15 cellular contexts compared by ENCODE assay signal in genomic region chr21:43735236-43736091, GRCh38. TPM values are rescaled to one million over a fixed set of nuclear protein-coding genes. Genes with fewer than 3 reads are reported as not detected.
DNase-seq lines count a peak whose midpoint lies in the region; ATAC-seq and TF ChIP-seq lines count a peak whose summit lies in the region.
"Had no signal": no experiment of that assay in that cellular context is flagged by ENCODE, and none has a peak within 500 bp of the region (broad histone marks: within the 10 kb centered on the region; RNA-seq: fewer than 3 reads in every experiment).

No MANE protein-coding gene starts in this region.

- H3K36me3 Mint-ChIP-seq in dendritic cell treated with granulocyte-macrophage colony-stimulating factor and Interleukin-4, amounts not matched to agents 40 ng/mL and 50 ng/mL, for 4 days (ENCODE audit: low read depth): peaks cover 96% of the 10 kb centered on the region
- peaks cover 10% of the 10 kb centered on the region for H3K36me3 Mint-ChIP-seq in activated CD4-positive, alpha-beta T cell treated with anti-CD3 and anti-CD28 coated beads for 36 hours (ENCODE audit: low read depth)

- no peak overlapping the region for H2AFZ ChIP-seq in osteoblast (ENCODE audit: low read length)

- H3K4me2 ChIP-seq in osteoblast (ENCODE audit: insufficient read depth, low read length): peak overlapping the region; percentile 61

- H3K4me1 Mint-ChIP-seq in dendritic cell treated with granulocyte-macrophage colony-stimulating factor and Interleukin-4, amounts not matched to agents 40 ng/mL and 50 ng/mL, for 4 days (ENCODE audit: low read depth): peaks cover 80% of the 10 kb centered on the region
- H3K4me1 Mint-ChIP-seq in activated CD4-positive, alpha-beta T cell treated with anti-CD3 and anti-CD28 coated beads for 36 hours: peaks cover 42% of the 10 kb centered on the region

- no peaks in the 10 kb centered on the region for H3K9me3 Mint-ChIP-seq in dendritic cell treated with granulocyte-macrophage colony-stimulating factor and Interleukin-4, amounts not matched to agents 40 ng/mL and 50 ng/mL, for 4 days
- H3K9me3 Mint-ChIP-seq in activated CD4-positive, alpha-beta T cell treated with anti-CD3 and anti-CD28 coated beads for 36 hours (ENCODE audit: low read depth): no peaks in the 10 kb centered on the region
- H3K9me3 Mint-ChIP-seq: activated CD4-positive, alpha-beta memory T cell treated with anti-CD3 and anti-CD28 coated beads, Interleukin-2, amount 10 ng/mL, durations not matched to agents 7 days and 5 days; activated naive CD4-positive, alpha-beta T cell treated with anti-CD3 and anti-CD28 coated beads, Interleukin-2, amount 10 ng/mL, durations not matched to agents 7 days and 5 days; activated T-cell treated with anti-CD3 and anti-CD28 coated beads, Interleukin-2, amount 50 U/mL, for 24 hours; effector memory CD8-positive, alpha-beta T cell had no signal

- H3K4me3 Mint-ChIP-seq in dendritic cell treated with granulocyte-macrophage colony-stimulating factor and Interleukin-4, amounts not matched to agents 40 ng/mL and 50 ng/mL, for 4 days: peak overlapping the region; percentile 55
- no peak overlapping the region for H3K4me3 Mint-ChIP-seq in activated CD4-positive, alpha-beta T cell treated with anti-CD3 and anti-CD28 coated beads for 36 hours
- H3K4me3 Mint-ChIP-seq: activated CD4-positive, alpha-beta memory T cell treated with anti-CD3 and anti-CD28 coated beads, Interleukin-2, amount 10 ng/mL, durations not matched to agents 7 days and 5 days; activated naive CD4-positive, alpha-beta T cell treated with anti-CD3 and anti-CD28 coated beads, Interleukin-2, amount 10 ng/mL, durations not matched to agents 7 days and 5 days; activated T-cell treated with anti-CD3 and anti-CD28 coated beads, Interleukin-2, amount 50 U/mL, for 24 hours; effector memory CD8-positive, alpha-beta T cell had no signal

- CTCF ChIA-PET in activated CD4-positive, alpha-beta T cell treated with anti-CD3 and anti-CD28 coated beads for 36 hours (lab: Charles Lee): interaction anchor here (0.7 to 1.6 kb wide), 2 partner anchors 36 to 176 kb away, joined by 3 read pairs; no protein-coding TSS in a partner anchor

- 68 to 71% methylated on average over 22 of the region's 22 CpGs for WGBS in aorta, 2 donors

- H3K9me3 ChIP-seq in cardiac muscle cell (ENCODE audit: low read depth): no peaks in the 10 kb centered on the region
- H3K9me3 ChIP-seq in osteoblast (ENCODE audit: low read depth, low read length): no peaks in the 10 kb centered on the region
- no peaks in the 10 kb centered on the region for H3K9me3 ChIP-seq in aorta (ENCODE audit: control insufficient read depth, low read length)

- no peaks in the 10 kb centered on the region for H3K27me3 ChIP-seq in cardiac muscle cell
- no peaks in the 10 kb centered on the region for H3K27me3 ChIP-seq in osteoblast (ENCODE audit: insufficient read depth, low read length)
- H3K27me3 ChIP-seq in aorta (ENCODE audit: control insufficient read depth in 1 of 2, insufficient read depth in 2 of 2, low read length in 1 of 2): no peaks in the 10 kb centered on the region

- peaks cover 13% of the 10 kb centered on the region for H3K4me1 ChIP-seq in cardiac muscle cell (ENCODE audit: low read depth)
- peaks cover 28% of the 10 kb centered on the region for H3K4me1 ChIP-seq in osteoblast (ENCODE audit: insufficient read depth, low read length)
- no peaks in the 10 kb centered on the region for H3K4me1 ChIP-seq in aorta (ENCODE audit: control insufficient read depth in 1 of 2, insufficient read depth in 2 of 2, low read length in 2 of 2)

- intact Hi-C loops in Right ventricle myocardium superior (cut with DNase I): no loop called here
- intact Hi-C loops in dendritic cell treated with granulocyte-macrophage colony-stimulating factor and Interleukin-4, amounts not matched to agents 40 ng/mL and 50 ng/mL, for 4 days (cut with micrococcal nuclease): no loop called here
- intact Hi-C loops in aorta (cut with DNase I): no loop called here
- intact Hi-C loops in activated CD4-positive, alpha-beta T cell treated with anti-CD3 and anti-CD28 coated beads for 36 hours (cut with DNase I, micrococcal nuclease): no loop called here

- H3K27ac Mint-ChIP-seq in dendritic cell treated with granulocyte-macrophage colony-stimulating factor and Interleukin-4, amounts not matched to agents 40 ng/mL and 50 ng/mL, for 4 days: peak overlapping the region; percentile 76
- H3K27ac Mint-ChIP-seq in activated CD4-positive, alpha-beta T cell treated with anti-CD3 and anti-CD28 coated beads for 36 hours: no peak overlapping the region
- H3K27ac Mint-ChIP-seq: activated CD4-positive, alpha-beta memory T cell treated with anti-CD3 and anti-CD28 coated beads, Interleukin-2, amount 10 ng/mL, durations not matched to agents 7 days and 5 days; activated naive CD4-positive, alpha-beta T cell treated with anti-CD3 and anti-CD28 coated beads, Interleukin-2, amount 10 ng/mL, durations not matched to agents 7 days and 5 days had no signal

- peaks cover 61% of the 10 kb centered on the region for H4K20me1 ChIP-seq in osteoblast (ENCODE audit: insufficient read depth, low read length)

- no peaks in the 10 kb centered on the region for H3K36me3 ChIP-seq in cardiac muscle cell
- H3K36me3 ChIP-seq in osteoblast (ENCODE audit: insufficient read depth, low read length): peaks cover 5% of the 10 kb centered on the region
- H3K36me3 ChIP-seq in aorta (ENCODE audit: control insufficient read depth in 1 of 2, insufficient read depth in 2 of 2, low read length in 1 of 2): no peaks in the 10 kb centered on the region

- POLR2A ChIA-PET in activated CD4-positive, alpha-beta T cell treated with anti-CD3 and anti-CD28 coated beads for 36 hours (lab: Charles Lee): interaction anchor here (1.2 kb wide), 1 partner anchor 75 kb away, joined by 4 read pairs; no protein-coding TSS in a partner anchor

- peak overlapping the region; percentile 42 for H3K27ac ChIP-seq in cardiac muscle cell
- H3K27ac ChIP-seq in osteoblast (ENCODE audit: low read depth, low read length): peak overlapping the region; percentile 63
- peak overlapping the region in 1 of 2 donors; percentile 6 for H3K27ac ChIP-seq in aorta (ENCODE audit: low read depth in 1 of 2, low read length in 2 of 2)

- no peaks in the 10 kb centered on the region for H3K27me3 Mint-ChIP-seq in dendritic cell treated with granulocyte-macrophage colony-stimulating factor and Interleukin-4, amounts not matched to agents 40 ng/mL and 50 ng/mL, for 4 days
- no peaks in the 10 kb centered on the region for H3K27me3 Mint-ChIP-seq in activated CD4-positive, alpha-beta T cell treated with anti-CD3 and anti-CD28 coated beads for 36 hours
- H3K27me3 Mint-ChIP-seq: activated CD4-positive, alpha-beta memory T cell treated with anti-CD3 and anti-CD28 coated beads, Interleukin-2, amount 10 ng/mL, durations not matched to agents 7 days and 5 days; activated naive CD4-positive, alpha-beta T cell treated with anti-CD3 and anti-CD28 coated beads, Interleukin-2, amount 10 ng/mL, durations not matched to agents 7 days and 5 days; activated T-cell treated with anti-CD3 and anti-CD28 coated beads, Interleukin-2, amount 50 U/mL, for 24 hours; effector memory CD8-positive, alpha-beta T cell had no signal

- TF ChIP-seq CTCF in cardiac muscle cell (IDR thresholded peaks at IDR 0.05; ENCODE audit: low read depth, low read length) (no peak), osteoblast (IDR thresholded peaks at IDR 0.05; ENCODE audit: extremely low read depth, low read depth, low read length) (no peak)

- no peak for DNase-seq in cardiac muscle cell (ENCODE audit: low read depth in 1 of 2, low spot score in 1 of 2)
- DNase-seq in Right ventricle myocardium superior: no peak
- DNase-seq in osteoblast (ENCODE audit: insufficient read length, low spot score, missing footprints): peak; percentile 69
- DNase-seq in aorta: peak; percentile 44 to 70
- no peak for DNase-seq in NCI-H526 treated with DMSO at 0.1 percent for 48 hours (lab: John Stamatoyannopoulos, UW)
- no peak for DNase-seq in activated CD4-positive, alpha-beta T cell treated with anti-CD3 and anti-CD28 coated beads for 36 hours
- DNase-seq: activated CD4-positive, alpha-beta memory T cell treated with anti-CD3 and anti-CD28 coated beads, Interleukin-2, amount 10 ng/mL, durations not matched to agents 7 days and 5 days; activated naive CD4-positive, alpha-beta T cell treated with anti-CD3 and anti-CD28 coated beads, Interleukin-2, amount 10 ng/mL, durations not matched to agents 7 days and 5 days; activated T-cell treated with anti-CD3 and anti-CD28 coated beads, Interleukin-2, amount 50 U/mL, for 24 hours; effector memory CD8-positive, alpha-beta T cell; GOT3; NCI-H2171 treated with DMSO at 0.1 percent for 48 hours; stimulated activated CD4-positive, alpha-beta T cell treated with anti-CD3 and anti-CD28 coated beads, Interleukin-2, amount 100 ng/mL, for 24 hours had no signal

- peaks cover 63% of the 10 kb centered on the region for H3K79me2 ChIP-seq in osteoblast (ENCODE audit: insufficient read depth, low read length)

- no peak for ATAC-seq in Right ventricle myocardium superior (ENCODE audit: poor library complexity)
- ATAC-seq in aorta (ENCODE audit: low FRiP score): no peak
- no peak for ATAC-seq in activated CD4-positive, alpha-beta T cell treated with anti-CD3 and anti-CD28 coated beads for 36 hours
- ATAC-seq in GM21619 (IDR thresholded peaks at IDR 0.05; ENCODE audit: unreplicated experiment): no peak
- ATAC-seq: effector memory CD8-positive, alpha-beta T cell had no signal

- no peak overlapping the region for H3K4me3 ChIP-seq in cardiac muscle cell
- no peak overlapping the region for H3K4me3 ChIP-seq in osteoblast (ENCODE audit: insufficient read depth, low read length)
- H3K4me3 ChIP-seq in aorta (ENCODE audit: low read length in 2 of 2): no peak overlapping the region

RNA-seq across cellular contexts. Expression of gene PDXK, which starts 16.5 kb away (rescaled TPM):
- total RNA-seq in cardiac muscle cell (74.4 and 76.2 TPM in 2 replicates), Right ventricle myocardium superior (93.8 TPM), osteoblast (88.4 and 89.4 TPM in 2 replicates), aorta (10 to 100 TPM; 90.7 to 94.4 TPM)
- polyA plus RNA-seq in cardiac muscle cell (82.4 and 103 TPM in 2 replicates), aorta (10 to 100 TPM; 25.8 to 38.2 TPM)
- 100 to 1,000 TPM in 1 of 2 experiments, 10 to 100 TPM in 1; 96.9 to 117 TPM for total RNA-seq in activated CD4-positive, alpha-beta T cell treated with anti-CD3 and anti-CD28 coated beads for 36 hours

RNA-seq across cellular contexts. Expression of gene CSTB, which starts 40.6 kb away (rescaled TPM):
- total RNA-seq in cardiac muscle cell (9.8 and 17.3 TPM in 2 replicates), Right ventricle myocardium superior (36.1 TPM), osteoblast (14.8 and 18.3 TPM in 2 replicates), aorta (10 to 100 TPM; 30.3 to 44.3 TPM)
- polyA plus RNA-seq in cardiac muscle cell (58.4 and 83.3 TPM in 2 replicates), aorta (10 to 100 TPM; 44.6 to 71.6 TPM)
- 10 to 100 TPM; 29.9 to 30.9 TPM for total RNA-seq in activated CD4-positive, alpha-beta T cell treated with anti-CD3 and anti-CD28 coated beads for 36 hours

RNA-seq across cellular contexts. Expression of gene RRP1, which starts 53.9 kb away (rescaled TPM):
- total RNA-seq in cardiac muscle cell (14.4 and 20.1 TPM in 2 replicates), Right ventricle myocardium superior (9.4 TPM), osteoblast (16.5 and 18.5 TPM in 2 replicates), aorta (10 to 100 TPM; 17.5 to 18.1 TPM)
- polyA plus RNA-seq in cardiac muscle cell (27.8 and 32.6 TPM in 2 replicates), aorta (10 to 100 TPM in 1 of 2 donors, 1 to 10 TPM in 1; 4.4 to 17.9 TPM)
- 10 to 100 TPM; 51.7 to 53.4 TPM for total RNA-seq in activated CD4-positive, alpha-beta T cell treated with anti-CD3 and anti-CD28 coated beads for 36 hours

Comparison
In these comparisons a context has a peak if more than half of its experiments do, and no peak if none do; other contexts are left out.
1. DNase-seq: peak in osteoblast (single experiment) and aorta (2 of 2); none in cardiac muscle cell (0 of 2), Right ventricle myocardium superior (single experiment), NCI-H526 treated with DMSO at 0.1 percent for 48 hours (single experiment) and activated CD4-positive, alpha-beta T cell treated with anti-CD3 and anti-CD28 coated beads for 36 hours (single experiment).